ENCODE assay signal across 13 cellular contexts in the genomic region with DNA sequence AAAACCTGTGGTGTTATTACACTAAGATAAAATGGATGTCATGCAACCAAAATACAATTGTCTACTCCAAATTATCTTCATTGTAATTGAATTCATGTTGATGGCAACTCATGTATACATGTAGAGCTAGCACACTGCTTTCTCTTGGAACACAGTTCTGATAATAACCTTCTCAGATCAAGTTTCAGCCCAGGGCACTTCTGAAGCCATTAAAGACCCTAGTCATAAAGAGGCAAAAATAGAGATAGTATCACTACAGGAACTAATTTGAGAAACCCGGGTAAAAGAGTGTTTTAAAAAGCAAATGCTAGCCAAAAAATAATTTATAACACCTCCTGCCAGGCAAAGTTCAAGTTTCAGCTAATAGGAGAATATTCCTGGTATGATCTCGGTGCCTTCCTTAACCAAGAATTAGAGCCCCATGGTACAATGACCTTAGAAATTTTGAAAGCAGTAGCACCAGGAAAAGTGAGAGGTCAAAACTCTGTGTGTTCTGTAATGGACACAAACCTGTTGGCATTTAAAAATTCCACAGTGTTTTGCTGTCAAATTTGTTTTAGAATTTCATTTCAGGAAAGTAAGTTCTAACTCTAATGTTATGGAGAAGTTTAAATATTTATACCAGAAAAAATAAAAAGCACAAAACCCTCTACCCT.
A peak's percentile ranks its signal among the peaks of the same experiment; 100 is the strongest.
DNase-seq lines count a peak whose midpoint lies in the region; ATAC-seq, FAIRE-seq and TF ChIP-seq lines count a peak whose summit lies in the region.
"Had no signal": no experiment of that assay in that cellular context is flagged by ENCODE, and none has a peak within 500 bp of the region (broad histone marks: within the 10 kb centered on the region; RNA-seq: fewer than 3 reads in every experiment).

No MANE protein-coding gene starts in this region.

- no peaks in the 10 kb centered on the region for H3K4me1 ChIP-seq in kidney (ENCODE audit: control insufficient read depth in 1 of 2, insufficient read depth in 1 of 2, low read depth in 1 of 2, low read length in 2 of 2)
- peaks cover 4 to 10% (median 4%) of the 10 kb centered on the region in 3 donors for H3K4me1 ChIP-seq in skeletal muscle tissue (ENCODE audit: control insufficient read depth in 3 of 3, insufficient read depth in 3 of 3, low read length in 3 of 3)
- H3K4me1 ChIP-seq in adrenal gland (replicated peaks in 1 of 2), result peaks cover 0 to 8% of the 10 kb centered on the region in 2 donors

- H3K36me3 ChIP-seq in kidney (ENCODE audit: control insufficient read depth in 1 of 2, insufficient read depth in 2 of 2, low read length in 2 of 2) (no peaks in the 10 kb centered on the region), skeletal muscle tissue (ENCODE audit: control insufficient read depth in 3 of 3, insufficient read depth in 3 of 3, low read length in 3 of 3) (no peaks in the 10 kb centered on the region), adrenal gland (replicated peaks in 1 of 2) (no peaks in the 10 kb centered on the region)

- no peaks in the 10 kb centered on the region for H3K9me3 ChIP-seq in kidney (ENCODE audit: control insufficient read depth in 1 of 2, low read length in 2 of 2)
- no peaks in the 10 kb centered on the region for H3K9me3 ChIP-seq in skeletal muscle tissue (ENCODE audit: control insufficient read depth in 3 of 3, low read length in 3 of 3)
- H3K9me3 ChIP-seq in adrenal gland (replicated peaks in 1 of 3), result no peaks in the 10 kb centered on the region

- ATAC-seq in GM21529 (IDR thresholded peaks at IDR 0.05; ENCODE audit: unreplicated experiment), result no peak
- ATAC-seq: activated naive CD4-positive, alpha-beta T cell treated with anti-CD3 and anti-CD28 coated beads, Interleukin-2, amount 50 U/mL, for 72 hours; GM23338 had no signal

- intact Hi-C loops in kidney (cut with DNase I) (no loop called here), adrenal gland (cut with DNase I) (no loop called here)

- H3K9ac ChIP-seq in kidney (ENCODE audit: low read length in 2 of 2), result no peak overlapping the region
- peak overlapping the region in 1 of 3 donors; percentile 28 for H3K9ac ChIP-seq in skeletal muscle tissue (ENCODE audit: low read depth in 1 of 3, low read length in 3 of 3)

- no peaks in the 10 kb centered on the region for H3K9me3 Mint-ChIP-seq in activated naive CD4-positive, alpha-beta T cell treated with anti-CD3 and anti-CD28 coated beads, Interleukin-2, amount 10 ng/mL, durations not matched to agents 7 days and 5 days
- H3K9me3 Mint-ChIP-seq: activated naive CD4-positive, alpha-beta T cell treated with anti-CD3 and anti-CD28 coated beads, Interleukin-2, amount 50 U/mL, for 72 hours; GM23338 had no signal

- TF ChIP-seq POLR2A in adrenal gland (IDR thresholded peaks at IDR 0.05), result no peak

- H3K27ac Mint-ChIP-seq in activated naive CD4-positive, alpha-beta T cell treated with anti-CD3 and anti-CD28 coated beads, Interleukin-2, amount 10 ng/mL, durations not matched to agents 7 days and 5 days, result no peak overlapping the region
- H3K27ac Mint-ChIP-seq: activated naive CD4-positive, alpha-beta T cell treated with anti-CD3 and anti-CD28 coated beads, Interleukin-2, amount 50 U/mL, for 72 hours; GM23338 had no signal

- H3K36me3 Mint-ChIP-seq in activated naive CD4-positive, alpha-beta T cell treated with anti-CD3 and anti-CD28 coated beads, Interleukin-2, amount 10 ng/mL, durations not matched to agents 7 days and 5 days, result no peaks in the 10 kb centered on the region
- H3K36me3 Mint-ChIP-seq: activated naive CD4-positive, alpha-beta T cell treated with anti-CD3 and anti-CD28 coated beads, Interleukin-2, amount 50 U/mL, for 72 hours had no signal

- H3K27me3 ChIP-seq in skeletal muscle tissue (ENCODE audit: control insufficient read depth in 3 of 3, insufficient read depth in 3 of 3, low read length in 3 of 3) (no peaks in the 10 kb centered on the region), adrenal gland (no peaks in the 10 kb centered on the region)

- H3K27me3 Mint-ChIP-seq in activated naive CD4-positive, alpha-beta T cell treated with anti-CD3 and anti-CD28 coated beads, Interleukin-2, amount 10 ng/mL, durations not matched to agents 7 days and 5 days, result no peaks in the 10 kb centered on the region

- H3K4me1 Mint-ChIP-seq in activated naive CD4-positive, alpha-beta T cell treated with anti-CD3 and anti-CD28 coated beads, Interleukin-2, amount 10 ng/mL, durations not matched to agents 7 days and 5 days, result no peaks in the 10 kb centered on the region

- no peak overlapping the region for H3K4me3 ChIP-seq in kidney (ENCODE audit: low read length in 2 of 2)
- no peak overlapping the region for H3K4me3 ChIP-seq in skeletal muscle tissue (ENCODE audit: low read length in 3 of 3)
- no peak overlapping the region for H3K4me3 ChIP-seq in adrenal gland
- H3K4me3 ChIP-seq: dorsolateral prefrontal cortex, GM23338 had no signal

- no peak overlapping the region for H3K27ac ChIP-seq in kidney (ENCODE audit: low read depth in 2 of 2, low read length in 2 of 2)
- H3K27ac ChIP-seq in skeletal muscle tissue (ENCODE audit: low read depth, low read length), result peak overlapping the region; percentile 32
- peak overlapping the region in 2 of 5 donors; percentile 11 to 48 for H3K27ac ChIP-seq in adrenal gland
- H3K27ac ChIP-seq: dorsolateral prefrontal cortex had no signal

- 29 to 48% (median 35%) methylated on average over 2 of the region's 2 CpGs for WGBS in adrenal gland, 4 donors

- CTCF ChIA-PET in activated naive CD4-positive, alpha-beta T cell treated with anti-CD3 and anti-CD28 coated beads, Interleukin-2, amount 10 ng/mL, durations not matched to agents 7 days and 5 days (lab: Charles Lee), result no interaction called here

- no peak overlapping the region for H3K4me3 Mint-ChIP-seq in activated naive CD4-positive, alpha-beta T cell treated with anti-CD3 and anti-CD28 coated beads, Interleukin-2, amount 10 ng/mL, durations not matched to agents 7 days and 5 days
- H3K4me3 Mint-ChIP-seq: GM23338 had no signal

- peak; percentile 6 for FAIRE-seq in kidney (lab: Jason Lieb, UNC)

- TF ChIP-seq CTCF in kidney (IDR thresholded peaks at IDR 0.05; ENCODE audit: borderline replicate concordance, extremely low read depth, insufficient read depth) (no peak), adrenal gland (IDR thresholded peaks at IDR 0.05) (no peak)

- peak; percentile 18 for DNase-seq in H4 (ENCODE audit: low spot score)
- DNase-seq in RPMI7951 (ENCODE audit: low read depth), result peak; percentile 47
- no peak for DNase-seq in kidney
- no peak for DNase-seq in NCI-H2029 treated with DMSO at 0.1 percent for 48 hours (lab: John Stamatoyannopoulos, UW)
- DNase-seq in activated naive CD4-positive, alpha-beta T cell treated with anti-CD3 and anti-CD28 coated beads, Interleukin-2, amount 10 ng/mL, durations not matched to agents 7 days and 5 days, result no peak
- no peak for DNase-seq in adrenal gland
- DNase-seq: dorsolateral prefrontal cortex, NCI-H187 treated with DMSO at 0.1 percent for 48 hours, T-helper 9 cell had no signal

Comparison
In these comparisons a context has a peak if more than half of its experiments do, and no peak if none do; other contexts are left out.
1. DNase-seq: peak in H4 (single experiment) and RPMI7951 (single experiment); none in kidney (single experiment), NCI-H2029 treated with DMSO at 0.1 percent for 48 hours (single experiment), activated naive CD4-positive, alpha-beta T cell treated with anti-CD3 and anti-CD28 coated beads, Interleukin-2, amount 10 ng/mL, durations not matched to agents 7 days and 5 days (single experiment) and adrenal gland (0 of 7).